8 cellular contexts compared by ENCODE assay signal in genomic region chr2:64989126-64989981, GRCh38. TPM values are rescaled to one million over a fixed set of nuclear protein-coding genes. Genes with fewer than 3 reads are reported as not detected.
DNase-seq lines count a peak whose midpoint lies in the region; ATAC-seq lines count a peak whose summit lies in the region.

TSS of gene SLC1A4 (plus strand) at chr2:64989399. CDS start at chr2:64989644, 245 bp downstream.

- H3K9me3 ChIP-seq in CD4-positive, alpha-beta memory T cell (ENCODE audit: control insufficient read depth in 1 of 2, low read length in 2 of 2): no peaks in the 10 kb centered on the region
- H3K9me3 ChIP-seq in endocrine pancreas (ENCODE audit: control insufficient read depth, low read length) (no peaks in the 10 kb centered on the region), mesodermal cell (ENCODE audit: control insufficient read depth, low read length) (no peaks in the 10 kb centered on the region)

- no peaks in the 10 kb centered on the region for H3K27me3 Mint-ChIP-seq in CD4-positive, alpha-beta memory T cell

- ATAC-seq in GM19468 (IDR thresholded peaks at IDR 0.05; ENCODE audit: extremely low read depth, unreplicated experiment): peak; percentile 61

- peak within 1 kb of the TSS; percentile 48 for H3K27ac ChIP-seq in CD4-positive, alpha-beta memory T cell (ENCODE audit: low read depth, low read length)
- H3K27ac ChIP-seq in mesodermal cell (ENCODE audit: low read depth, low read length, severe bottlenecking): peak within 1 kb of the TSS; percentile 98

- H3K4me3 ChIP-seq in CD4-positive, alpha-beta memory T cell (ENCODE audit: low read length in 2 of 2): peak within 1 kb of the TSS; percentile 74 to 77
- H3K4me3 ChIP-seq in endocrine pancreas (ENCODE audit: control insufficient read depth, insufficient read depth, low read length) (peak within 1 kb of the TSS; percentile 54), mesodermal cell (ENCODE audit: extremely low read depth, insufficient read depth, low read length, poor library complexity, severe bottlenecking) (peak within 1 kb of the TSS; percentile 68)

- peak; percentile 67 to 81 (median 76) for DNase-seq in CD4-positive, alpha-beta memory T cell
- DNase-seq in HS-27A (ENCODE audit: low read depth) (peak; percentile 49), NOMO-1 treated with DMSO at 0.1 percent for 48 hours (lab: John Stamatoyannopoulos, UW; ENCODE audit: unreplicated experiment) (peak; percentile 88)
- DNase-seq in activated CD8-positive, alpha-beta memory T cell treated with anti-CD3 and anti-CD28 coated beads for 48 hours (ENCODE audit: low read depth in 2 of 3, low spot score in 2 of 3): peak; percentile 67 to 78 (median 69)
- DNase-seq in stimulated activated CD8-positive, alpha-beta memory T cell treated with anti-CD3 and anti-CD28 coated beads, Interleukin-15, amount 100 ng/mL, for 4 hours (ENCODE audit: low read depth in 2 of 2): peak; percentile 58 to 76

- H3K4me1 ChIP-seq in CD4-positive, alpha-beta memory T cell (ENCODE audit: insufficient read depth, low read length): peaks cover 32% of the 10 kb centered on the region
- H3K4me1 ChIP-seq in endocrine pancreas (ENCODE audit: control insufficient read depth, insufficient read depth, low read length) (no peaks in the 10 kb centered on the region), mesodermal cell (ENCODE audit: control insufficient read depth, insufficient read depth, low read length, poor library complexity, severe bottlenecking) (peaks cover 7% of the 10 kb centered on the region)

- 0 to 1% methylated on average over 93 to 106 of the region's 109 CpGs for WGBS in mesodermal cell (ENCODE audit: insufficient coverage in 2 of 2), 2 experiments

- CTCF ChIA-PET in CD4-positive, alpha-beta memory T cell (lab: Charles Lee; ENCODE audit: partially characterized antibody): interaction anchor here (0.9 to 2.0 kb wide), 3 partner anchors 10 to 71 kb away, joined by 3 to 5 read pairs (median 3); no protein-coding TSS in a partner anchor

- H3K9me3 Mint-ChIP-seq in CD4-positive, alpha-beta memory T cell: no peaks in the 10 kb centered on the region

- no peaks in the 10 kb centered on the region for H3K36me3 ChIP-seq in CD4-positive, alpha-beta memory T cell (ENCODE audit: insufficient read depth, low read length)
- no peaks in the 10 kb centered on the region for H3K36me3 ChIP-seq in endocrine pancreas (ENCODE audit: control insufficient read depth, insufficient read depth, low read length)
- peaks cover 3% of the 10 kb centered on the region for H3K36me3 ChIP-seq in mesodermal cell (ENCODE audit: control insufficient read depth, insufficient read depth, low read length)

- peak within 1 kb of the TSS; percentile 87 to 93 (median 91) for H3K4me3 Mint-ChIP-seq in CD4-positive, alpha-beta memory T cell

- H3K36me3 Mint-ChIP-seq in CD4-positive, alpha-beta memory T cell: peaks cover 0 to 1% of the 10 kb centered on the region in 2 donors

- POLR2A ChIA-PET in CD4-positive, alpha-beta memory T cell (lab: Charles Lee; ENCODE audit: partially characterized antibody): interaction anchor here (0.9 to 4.3 kb wide), 12 partner anchors 10 to 1147 kb away, joined by 3 to 19 read pairs (median 4); partner anchors contain the start of genes ACTR2, CEP68, RAB1A and UGP2

- H3K9ac ChIP-seq in endocrine pancreas (ENCODE audit: control insufficient read depth, insufficient read depth, low read length): peak within 1 kb of the TSS; percentile 91

- H3K4me1 Mint-ChIP-seq in CD4-positive, alpha-beta memory T cell: peaks cover 18 to 44% (median 34%) of the 10 kb centered on the region in 4 donors

- H3K27me3 ChIP-seq in CD4-positive, alpha-beta memory T cell (ENCODE audit: insufficient read depth, low read length): no peaks in the 10 kb centered on the region
- no peaks in the 10 kb centered on the region for H3K27me3 ChIP-seq in endocrine pancreas (ENCODE audit: control insufficient read depth, insufficient read depth, low read length)

- H3K27ac Mint-ChIP-seq in CD4-positive, alpha-beta memory T cell: peak within 1 kb of the TSS; percentile 62 to 93 (median 88)

- intact Hi-C loops in CD4-positive, alpha-beta memory T cell (cut with micrococcal nuclease): loop anchor here (1.0 to 5.0 kb wide), 6 partner anchors 43 to 238 kb away; partner anchors contain the start of genes ACTR2, CEP68 and RAB1A

RNA-seq across cellular contexts. Expression of gene SLC1A4, which starts in this region (rescaled TPM):
- 10 to 100 TPM in 1 of 2 experiments, 1 to 10 TPM in 1; 8.2 to 10.3 TPM for total RNA-seq in CD4-positive, alpha-beta memory T cell
- 1 to 10 TPM; 1.6 to 2.0 TPM for polyA plus RNA-seq in CD4-positive, alpha-beta memory T cell
- 10.3 TPM for polyA plus RNA-seq in mesodermal cell (2013, experiment 1 of 2)
- 8.1 TPM for polyA plus RNA-seq in mesodermal cell (2013, experiment 2 of 2)

Comparison
In these comparisons a context has a peak if more than half of its experiments do, and no peak if none do; other contexts are left out.
1. Peak in every context shown above with its lines: DNase-seq, ATAC-seq, H3K4me3 ChIP-seq and H3K27ac ChIP-seq.